1 cellular context compared by ENCODE assay signal in the genomic region with DNA sequence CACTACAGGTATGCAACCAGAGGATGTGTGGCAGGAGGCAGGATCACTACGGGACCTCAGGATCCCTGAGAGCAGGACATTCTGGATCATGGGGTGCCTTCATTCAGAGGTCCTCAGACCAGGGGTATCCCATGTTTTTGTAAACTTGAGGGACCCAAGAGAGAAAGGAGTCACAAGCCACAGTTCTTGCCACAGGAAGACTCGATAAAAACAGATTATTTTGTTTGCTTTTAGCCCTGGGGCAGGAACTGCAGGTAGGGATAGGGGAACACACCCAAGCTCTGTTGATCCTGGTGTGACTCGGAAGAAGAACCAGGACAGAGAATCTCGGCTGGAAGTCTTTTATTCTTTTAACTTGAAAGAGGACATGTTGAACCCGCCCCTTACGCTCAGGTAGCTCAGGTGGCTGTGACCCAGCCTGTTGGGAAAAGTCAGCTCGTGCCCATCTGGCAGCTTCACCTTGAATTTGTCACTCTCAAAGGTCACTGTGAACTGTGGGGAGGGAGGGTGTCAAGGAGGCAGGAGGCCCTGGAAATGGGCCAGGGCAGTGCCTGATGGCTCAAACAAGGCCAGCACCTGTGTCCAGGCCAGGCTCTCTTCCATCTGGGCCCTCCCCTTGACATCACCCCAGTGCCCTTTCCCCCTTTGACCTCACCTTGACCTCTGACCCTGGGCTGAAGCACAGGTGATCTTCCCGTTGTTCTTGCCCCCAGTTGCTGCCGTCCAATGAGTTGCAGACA.
A peak's percentile ranks its signal among the peaks of the same experiment; 100 is the strongest.
TF ChIP-seq lines count a peak whose summit lies in the region.

No MANE protein-coding gene starts in this region.

TF ChIP-seq in HepG2, 621 proteins besides CTCF, POLR2A, EP300 and RAD21 (continued from another document and continues in another):
- TF ChIP-seq FOXK2 (IDR thresholded peaks at IDR 0.05) (no peak), ZNF652 (CRISPR knock-in tag; IDR thresholded peaks at IDR 0.05; ENCODE audit: borderline replicate concordance, low read depth) (no peak), REL (CRISPR knock-in tag; conservative IDR thresholded peaks at IDR 0.05) (peak; percentile 22; the same call in 1 of the 2 replicates), CEBPB (IDR thresholded peaks at IDR 0.05; ENCODE audit: borderline replicate concordance, low read depth, low read length) (no peak), YEATS4 (CRISPR knock-in tag; IDR thresholded peaks at IDR 0.05; ENCODE audit: borderline replicate concordance) (no peak; the same call in 1 of the 2 replicates), ZNF552 (CRISPR knock-in tag; IDR thresholded peaks at IDR 0.05; ENCODE audit: borderline replicate concordance) (no peak), HIC2 (CRISPR knock-in tag; IDR thresholded peaks at IDR 0.05; ENCODE audit: low read depth) (peak; percentile 63; the same call in 1 of the 2 replicates), NCOA1 (CRISPR knock-in tag; IDR thresholded peaks at IDR 0.05) (no peak), NONO (IDR thresholded peaks at IDR 0.05) (no peak), NONO (CRISPR knock-in tag; conservative IDR thresholded peaks at IDR 0.05) (peak; percentile 89), ZNF615 (CRISPR knock-in tag; IDR thresholded peaks at IDR 0.05; ENCODE audit: borderline replicate concordance) (no peak), MXI1 (IDR thresholded peaks at IDR 0.05; ENCODE audit: borderline replicate concordance, low read depth, low read length) (no peak), ZNF33A (CRISPR knock-in tag; IDR thresholded peaks at IDR 0.05; ENCODE audit: borderline replicate concordance) (no peak), ISX (CRISPR knock-in tag; conservative IDR thresholded peaks at IDR 0.05) (no peak), CENPT (CRISPR knock-in tag; IDR thresholded peaks at IDR 0.05; ENCODE audit: low read depth) (0 out of 2 replicates have a peak, but pooled peaks have one; percentile 77), ZBTB1 (CRISPR knock-in tag; IDR thresholded peaks at IDR 0.05; ENCODE audit: borderline replicate concordance) (no peak), ZMAT3 (CRISPR knock-in tag; conservative IDR thresholded peaks at IDR 0.05) (no peak), ATF1 (CRISPR knock-in tag; IDR thresholded peaks at IDR 0.05) (no peak), KAT7 (CRISPR knock-in tag; IDR thresholded peaks at IDR 0.05; ENCODE audit: borderline replicate concordance) (no peak), KLF12 (CRISPR knock-in tag; IDR thresholded peaks at IDR 0.05; ENCODE audit: borderline replicate concordance) (0 out of 2 replicates have a peak, but pooled peaks have one; percentile 23), ZNF7 (CRISPR knock-in tag; IDR thresholded peaks at IDR 0.05) (no peak), PRDM15 (CRISPR knock-in tag; IDR thresholded peaks at IDR 0.05) (no peak), TRAFD1 (CRISPR knock-in tag; IDR thresholded peaks at IDR 0.05; ENCODE audit: borderline replicate concordance) (no peak), TOPORS (CRISPR knock-in tag; IDR thresholded peaks at IDR 0.05) (peak; percentile 42; the same call in 1 of the 2 replicates), ZNF451 (CRISPR knock-in tag; IDR thresholded peaks at IDR 0.05) (no peak), TAF15 (IDR thresholded peaks at IDR 0.05; ENCODE audit: low read depth, low read length, poor library complexity, severe bottlenecking) (no peak), SNAI1 (CRISPR knock-in tag; IDR thresholded peaks at IDR 0.05; ENCODE audit: borderline replicate concordance) (no peak), NR2C2 (CRISPR knock-in tag; IDR thresholded peaks at IDR 0.05; ENCODE audit: borderline replicate concordance) (peak; percentile 98), ZNF878 (CRISPR knock-in tag; IDR thresholded peaks at IDR 0.05) (no peak), KDM2A (CRISPR knock-in tag; IDR thresholded peaks at IDR 0.05; ENCODE audit: borderline replicate concordance, low read depth) (no peak; the same call in 1 of the 2 replicates), ZFY (CRISPR knock-in tag; IDR thresholded peaks at IDR 0.05) (peak; percentile 50)
- TF ChIP-seq, protein P1, sequence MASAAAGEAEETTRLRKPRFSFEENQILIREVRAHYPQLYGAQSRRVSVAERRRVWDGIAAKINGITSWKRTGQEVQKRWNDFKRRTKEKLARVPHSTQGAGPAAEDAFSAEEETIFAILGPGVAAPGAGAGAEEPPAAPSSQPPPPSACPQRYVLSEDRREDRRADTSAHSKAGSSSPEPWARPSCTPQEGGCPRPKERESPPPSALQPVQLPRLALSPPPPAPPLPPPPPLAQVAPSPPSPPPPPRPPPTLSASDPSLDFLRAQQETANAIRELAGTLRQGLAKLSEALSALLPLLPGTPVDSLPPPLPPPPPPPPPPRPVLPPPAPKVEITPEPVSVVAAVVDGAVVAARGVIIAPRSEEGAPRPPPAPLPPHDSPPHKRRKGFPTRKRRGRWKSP (CRISPR knock-in tag; IDR thresholded peaks at IDR 0.05) = no peak
- TF ChIP-seq, protein P2, sequence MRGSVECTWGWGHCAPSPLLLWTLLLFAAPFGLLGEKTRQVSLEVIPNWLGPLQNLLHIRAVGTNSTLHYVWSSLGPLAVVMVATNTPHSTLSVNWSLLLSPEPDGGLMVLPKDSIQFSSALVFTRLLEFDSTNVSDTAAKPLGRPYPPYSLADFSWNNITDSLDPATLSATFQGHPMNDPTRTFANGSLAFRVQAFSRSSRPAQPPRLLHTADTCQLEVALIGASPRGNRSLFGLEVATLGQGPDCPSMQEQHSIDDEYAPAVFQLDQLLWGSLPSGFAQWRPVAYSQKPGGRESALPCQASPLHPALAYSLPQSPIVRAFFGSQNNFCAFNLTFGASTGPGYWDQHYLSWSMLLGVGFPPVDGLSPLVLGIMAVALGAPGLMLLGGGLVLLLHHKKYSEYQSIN (CRISPR knock-in tag; IDR thresholded peaks at IDR 0.05; ENCODE audit: borderline replicate concordance) = no peak
- TF ChIP-seq, protein P3, sequence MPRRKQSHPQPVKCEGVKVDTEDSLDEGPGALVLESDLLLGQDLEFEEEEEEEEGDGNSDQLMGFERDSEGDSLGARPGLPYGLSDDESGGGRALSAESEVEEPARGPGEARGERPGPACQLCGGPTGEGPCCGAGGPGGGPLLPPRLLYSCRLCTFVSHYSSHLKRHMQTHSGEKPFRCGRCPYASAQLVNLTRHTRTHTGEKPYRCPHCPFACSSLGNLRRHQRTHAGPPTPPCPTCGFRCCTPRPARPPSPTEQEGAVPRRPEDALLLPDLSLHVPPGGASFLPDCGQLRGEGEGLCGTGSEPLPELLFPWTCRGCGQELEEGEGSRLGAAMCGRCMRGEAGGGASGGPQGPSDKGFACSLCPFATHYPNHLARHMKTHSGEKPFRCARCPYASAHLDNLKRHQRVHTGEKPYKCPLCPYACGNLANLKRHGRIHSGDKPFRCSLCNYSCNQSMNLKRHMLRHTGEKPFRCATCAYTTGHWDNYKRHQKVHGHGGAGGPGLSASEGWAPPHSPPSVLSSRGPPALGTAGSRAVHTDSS (CRISPR knock-in tag; conservative IDR thresholded peaks at IDR 0.05) = no peak
- TF ChIP-seq, protein P4, sequence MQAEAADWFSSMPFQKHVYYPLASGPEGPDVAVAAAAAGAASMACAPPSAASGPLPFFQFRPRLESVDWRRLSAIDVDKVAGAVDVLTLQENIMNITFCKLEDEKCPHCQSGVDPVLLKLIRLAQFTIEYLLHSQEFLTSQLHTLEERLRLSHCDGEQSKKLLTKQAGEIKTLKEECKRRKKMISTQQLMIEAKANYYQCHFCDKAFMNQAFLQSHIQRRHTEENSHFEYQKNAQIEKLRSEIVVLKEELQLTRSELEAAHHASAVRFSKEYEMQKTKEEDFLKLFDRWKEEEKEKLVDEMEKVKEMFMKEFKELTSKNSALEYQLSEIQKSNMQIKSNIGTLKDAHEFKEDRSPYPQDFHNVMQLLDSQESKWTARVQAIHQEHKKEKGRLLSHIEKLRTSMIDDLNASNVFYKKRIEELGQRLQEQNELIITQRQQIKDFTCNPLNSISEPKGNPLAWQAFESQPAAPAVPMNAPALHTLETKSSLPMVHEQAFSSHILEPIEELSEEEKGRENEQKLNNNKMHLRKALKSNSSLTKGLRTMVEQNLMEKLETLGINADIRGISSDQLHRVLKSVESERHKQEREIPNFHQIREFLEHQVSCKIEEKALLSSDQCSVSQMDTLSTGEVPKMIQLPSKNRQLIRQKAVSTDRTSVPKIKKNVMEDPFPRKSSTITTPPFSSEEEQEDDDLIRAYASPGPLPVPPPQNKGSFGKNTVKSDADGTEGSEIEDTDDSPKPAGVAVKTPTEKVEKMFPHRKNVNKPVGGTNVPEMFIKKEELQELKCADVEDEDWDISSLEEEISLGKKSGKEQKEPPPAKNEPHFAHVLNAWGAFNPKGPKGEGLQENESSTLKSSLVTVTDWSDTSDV (CRISPR knock-in tag; IDR thresholded peaks at IDR 0.05) = no peak
- TF ChIP-seq, protein P5, sequence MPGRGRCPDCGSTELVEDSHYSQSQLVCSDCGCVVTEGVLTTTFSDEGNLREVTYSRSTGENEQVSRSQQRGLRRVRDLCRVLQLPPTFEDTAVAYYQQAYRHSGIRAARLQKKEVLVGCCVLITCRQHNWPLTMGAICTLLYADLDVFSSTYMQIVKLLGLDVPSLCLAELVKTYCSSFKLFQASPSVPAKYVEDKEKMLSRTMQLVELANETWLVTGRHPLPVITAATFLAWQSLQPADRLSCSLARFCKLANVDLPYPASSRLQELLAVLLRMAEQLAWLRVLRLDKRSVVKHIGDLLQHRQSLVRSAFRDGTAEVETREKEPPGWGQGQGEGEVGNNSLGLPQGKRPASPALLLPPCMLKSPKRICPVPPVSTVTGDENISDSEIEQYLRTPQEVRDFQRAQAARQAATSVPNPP (CRISPR knock-in tag; IDR thresholded peaks at IDR 0.05) = peak; percentile 72; the same call in 1 of the 2 replicates
- TF ChIP-seq, protein P6, sequence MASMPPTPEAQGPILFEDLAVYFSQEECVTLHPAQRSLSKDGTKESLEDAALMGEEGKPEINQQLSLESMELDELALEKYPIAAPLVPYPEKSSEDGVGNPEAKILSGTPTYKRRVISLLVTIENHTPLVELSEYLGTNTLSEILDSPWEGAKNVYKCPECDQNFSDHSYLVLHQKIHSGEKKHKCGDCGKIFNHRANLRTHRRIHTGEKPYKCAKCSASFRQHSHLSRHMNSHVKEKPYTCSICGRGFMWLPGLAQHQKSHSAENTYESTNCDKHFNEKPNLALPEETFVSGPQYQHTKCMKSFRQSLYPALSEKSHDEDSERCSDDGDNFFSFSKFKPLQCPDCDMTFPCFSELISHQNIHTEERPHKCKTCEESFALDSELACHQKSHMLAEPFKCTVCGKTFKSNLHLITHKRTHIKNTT (CRISPR knock-in tag; IDR thresholded peaks at IDR 0.05) = no peak
